26 cellular contexts compared by ENCODE assay signal in the genomic region with DNA sequence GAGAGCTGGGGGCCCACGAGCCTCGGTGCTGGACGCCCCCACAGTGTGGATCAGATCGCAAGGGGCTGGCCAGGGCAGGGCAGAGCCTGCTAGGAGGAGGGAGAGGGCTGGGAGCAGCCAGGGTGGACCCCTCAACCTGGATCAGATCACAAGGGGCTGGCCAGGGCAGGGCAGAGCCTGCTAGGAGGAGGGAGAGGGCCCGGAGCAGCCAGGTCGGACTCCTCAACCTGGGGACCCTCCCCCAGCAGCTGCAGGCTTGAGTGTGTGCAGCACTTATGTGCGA.
DNase-seq lines count a peak whose midpoint lies in the region; ATAC-seq, FAIRE-seq and TF ChIP-seq lines count a peak whose summit lies in the region.
"Had no signal": no experiment of that assay in that cellular context is flagged by ENCODE, and none has a peak within 500 bp of the region (broad histone marks: within the 10 kb centered on the region; RNA-seq: fewer than 3 reads in every experiment).

No MANE protein-coding gene starts in this region.

- no peaks in the 10 kb centered on the region for H4K20me1 ChIP-seq in HepG2 (ENCODE audit: insufficient read depth, low read length)

- intact Hi-C loops in HepG2 (cut with micrococcal nuclease; ENCODE audit: unreplicated experiment), result no loop called here
- intact Hi-C loops in uterus (cut with DNase I; ENCODE audit: low total_unique reads), result no loop called here

- no peak overlapping the region for H3K4me3 Mint-ChIP-seq in WTC11
- H3K4me3 Mint-ChIP-seq: CD4-positive, alpha-beta memory T cell had no signal

- H3K36me3 Mint-ChIP-seq in WTC11, result peaks cover 38% of the 10 kb centered on the region

- H3K9me3 Mint-ChIP-seq in WTC11, result peaks cover 23% of the 10 kb centered on the region

- TF ChIP-seq POLR2A in HepG2 (IDR thresholded peaks at IDR 0.05; ENCODE audit: insufficient read depth in 1 of 2, low read depth in 2 of 2, low read length in 2 of 2) (no peak), uterus (IDR thresholded peaks at IDR 0.05) (no peak)

- H3K79me2 ChIP-seq in HepG2 (ENCODE audit: insufficient read depth, low read length), result no peaks in the 10 kb centered on the region

- TF ChIP-seq EP300 in HepG2 (IDR thresholded peaks at IDR 0.05; ENCODE audit: low read depth in 2 of 2, low read length in 2 of 2), result no peak
- no peak for TF ChIP-seq EP300 in HepG2 (CRISPR knock-in tag; IDR thresholded peaks at IDR 0.05; ENCODE audit: borderline replicate concordance)

- peaks cover 15 to 31% of the 10 kb centered on the region in 2 experiments for H3K36me3 ChIP-seq in HepG2 (replicated peaks in 1 of 2; ENCODE audit: control insufficient read depth in 1 of 2, insufficient read depth in 2 of 2, low read length in 2 of 2)
- H3K36me3 ChIP-seq in skeletal muscle tissue (ENCODE audit: control insufficient read depth in 3 of 3, insufficient read depth in 3 of 3, low read length in 3 of 3), result peaks cover 10 to 17% (median 12%) of the 10 kb centered on the region in 3 donors
- no peaks in the 10 kb centered on the region for H3K36me3 ChIP-seq in uterus
- H3K36me3 ChIP-seq: HAP-1, SJCRH30 had no signal

- POLR2A ChIA-PET in WTC11 (lab: Charles Lee) (no interaction called here), HepG2 (lab: Yijun Ruan, JAX) (no interaction called here)

- H3K27me3 ChIP-seq in HepG2 (ENCODE audit: control insufficient read depth in 1 of 2, insufficient read depth in 2 of 2, low read length in 2 of 2) (no peaks in the 10 kb centered on the region), skeletal muscle tissue (ENCODE audit: control insufficient read depth in 3 of 3, insufficient read depth in 3 of 3, low read length in 3 of 3) (no peaks in the 10 kb centered on the region), uterus (no peaks in the 10 kb centered on the region)
- H3K27me3 ChIP-seq: BLaER1 treated with 17β-estradiol and CSF1 and Interleukin-3, amounts not matched to agents 10 nM and 100 nM; SJCRH30 had no signal

- H3K9ac ChIP-seq in HepG2 (ENCODE audit: insufficient read depth, low read depth, low read length) (no peak overlapping the region), skeletal muscle tissue (ENCODE audit: low read depth in 1 of 3, low read length in 3 of 3) (peak overlapping the region in 2 of 3 donors; percentile 62 to 78)
- H3K9ac ChIP-seq: BLaER1 treated with 17β-estradiol and CSF1 and Interleukin-3, amounts not matched to agents 10 nM and 100 nM; KMS-11 had no signal

- peaks cover 4% of the 10 kb centered on the region; the same call in 1 of the 2 replicates for H3K4me1 Mint-ChIP-seq in WTC11

- no peak overlapping the region for H3K4me2 ChIP-seq in HepG2 (ENCODE audit: low read depth, low read length)
- H3K4me2 ChIP-seq: BLaER1 treated with 17β-estradiol and CSF1 and Interleukin-3, amounts not matched to agents 10 nM and 100 nM; KMS-11 had no signal

- no peak for TF ChIP-seq RAD21 in HepG2 (CRISPR knock-in tag; IDR thresholded peaks at IDR 0.05)

- H3K27ac Mint-ChIP-seq in WTC11, result peak overlapping the region; percentile 36; the same call in 1 of the 2 replicates
- H3K27ac Mint-ChIP-seq: CD4-positive, alpha-beta memory T cell had no signal

- TF ChIP-seq CTCF in WTC11 (IDR thresholded peaks at IDR 0.05) (no peak), HepG2 (CRISPR knock-in tag; IDR thresholded peaks at IDR 0.05) (no peak), uterus (IDR thresholded peaks at IDR 0.05) (no peak)

- in situ Hi-C loops in HepG2 (cut with HindIII; ENCODE audit: extremely low pct_ligation_motif_present, low pct_unique_long_range_greater_than_20kb), result no loop called here

- WGBS in HepG2 (ENCODE audit: low lambda C conversion rate), result no CpG with 5 or more reads among the region's 7 CpGs

- H3K4me3 ChIP-seq in HepG2 (replicated peaks in 1 of 3; ENCODE audit: insufficient read depth in 1 of 3, low read depth in 2 of 3, low read length in 3 of 3), result no peak overlapping the region
- no peak overlapping the region for H3K4me3 ChIP-seq in skeletal muscle tissue (ENCODE audit: low read length in 3 of 3)
- no peak overlapping the region for H3K4me3 ChIP-seq in uterus
- H3K4me3 ChIP-seq: BLaER1 treated with 17β-estradiol and CSF1 and Interleukin-3, amounts not matched to agents 10 nM and 100 nM; HAP-1; SJCRH30 had no signal

- CTCF ChIA-PET in WTC11 (lab: Charles Lee), result interaction anchor here (0.8 to 1.1 kb wide), 2 partner anchors 9 to 43 kb away, joined by 3 read pairs; no protein-coding TSS in a partner anchor
- CTCF ChIA-PET in HepG2 (lab: Yijun Ruan, JAX; ENCODE audit: low intra/inter-chr PET ratio, low total read pairs), result no interaction called here

- no peaks in the 10 kb centered on the region for H3K27me3 Mint-ChIP-seq in WTC11 (ENCODE audit: low read depth)
- H3K27me3 Mint-ChIP-seq: CD4-positive, alpha-beta memory T cell had no signal

- ATAC-seq in WTC11, result no peak
- ATAC-seq in HepG2, result peak; percentile 13; the same call in 1 of the 3 replicates

- DNase-seq in NCI-H2227 (lab: John Stamatoyannopoulos, UW; ENCODE audit: unreplicated experiment) (peak; percentile 10), NCI-H2227 treated with DMSO at 0.1 percent for 48 hours (lab: John Stamatoyannopoulos, UW) (no peak), WTC11 (ENCODE audit: low spot score) (no peak), HepG2 (ENCODE audit: low spot score) (no peak), LoVo (ENCODE audit: low spot score) (no peak), uterus (no peak), NCI-H446 treated with DMSO at 0.1 percent for 48 hours (lab: John Stamatoyannopoulos, UW) (no peak)
- DNase-seq: Caco-2; CD4-positive, alpha-beta memory T cell; DMS 273 treated with DMSO at 0.1 percent for 48 hours; DMS79 treated with DMSO at 0.1 percent for 48 hours; IMR-90; MV-4-11; NCI-H1105 treated with DMSO at 0.1 percent for 48 hours; NCI-H2081; NCI-H2171; NCI-H446; NCI-H526 treated with DMSO at 0.1 percent for 48 hours; SJCRH30 had no signal

- H3K4me1 ChIP-seq in HepG2 (ENCODE audit: insufficient read depth, low read length) (no peaks in the 10 kb centered on the region), skeletal muscle tissue (ENCODE audit: control insufficient read depth in 3 of 3, insufficient read depth in 3 of 3, low read length in 3 of 3) (peaks cover 37 to 52% (median 50%) of the 10 kb centered on the region in 3 donors), uterus (peaks cover 5 to 13% of the 10 kb centered on the region in 2 donors)
- H3K4me1 ChIP-seq: Caco-2, HAP-1 had no signal

- BruUV-seq in HepG2 (replicated peaks; lab: Mats Ljungman, UMichigan), result no TSS peak

- H3K9me3 ChIP-seq in HepG2 (ENCODE audit: low read length) (peaks cover 22% of the 10 kb centered on the region), skeletal muscle tissue (ENCODE audit: control insufficient read depth in 3 of 3, low read length in 3 of 3) (peaks cover 4 to 8% (median 7%) of the 10 kb centered on the region in 3 donors), uterus (peaks cover 0 to 14% of the 10 kb centered on the region in 2 donors)

- H2AFZ ChIP-seq in HepG2 (ENCODE audit: low read length), result no peak overlapping the region

- FAIRE-seq in HepG2 (lab: Jason Lieb, UNC), result no peak
- FAIRE-seq: GM12891 had no signal

- H3K27ac ChIP-seq in HepG2 (ENCODE audit: extremely low read length, insufficient read depth, low read length) (no peak overlapping the region), skeletal muscle tissue (ENCODE audit: low read depth, low read length) (peak overlapping the region; percentile 79), uterus (no peak overlapping the region)
- H3K27ac ChIP-seq: 22Rv1; BLaER1 treated with 17β-estradiol and CSF1 and Interleukin-3, amounts not matched to agents 10 nM and 100 nM; HL-60; KMS-11; SJCRH30 had no signal

TF ChIP-seq in WTC11, 78 proteins besides CTCF, POLR2A, EP300 and RAD21 (continues in another document):
- TF ChIP-seq, protein P1, sequence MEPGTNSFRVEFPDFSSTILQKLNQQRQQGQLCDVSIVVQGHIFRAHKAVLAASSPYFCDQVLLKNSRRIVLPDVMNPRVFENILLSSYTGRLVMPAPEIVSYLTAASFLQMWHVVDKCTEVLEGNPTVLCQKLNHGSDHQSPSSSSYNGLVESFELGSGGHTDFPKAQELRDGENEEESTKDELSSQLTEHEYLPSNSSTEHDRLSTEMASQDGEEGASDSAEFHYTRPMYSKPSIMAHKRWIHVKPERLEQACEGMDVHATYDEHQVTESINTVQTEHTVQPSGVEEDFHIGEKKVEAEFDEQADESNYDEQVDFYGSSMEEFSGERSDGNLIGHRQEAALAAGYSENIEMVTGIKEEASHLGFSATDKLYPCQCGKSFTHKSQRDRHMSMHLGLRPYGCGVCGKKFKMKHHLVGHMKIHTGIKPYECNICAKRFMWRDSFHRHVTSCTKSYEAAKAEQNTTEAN (CRISPR knock-in tag; IDR thresholded peaks at IDR 0.05), result no peak

TF ChIP-seq in HepG2, 621 proteins besides CTCF, POLR2A, EP300 and RAD21:
- TF ChIP-seq GFI1 (CRISPR knock-in tag; IDR thresholded peaks at IDR 0.05; ENCODE audit: borderline replicate concordance) (no peak), SIX4 (CRISPR knock-in tag; IDR thresholded peaks at IDR 0.05) (no peak), AGO2 (optimal IDR thresholded peaks at IDR 0.05; ENCODE audit: low read depth, low read length) (peak; percentile 29)
